Comparison of ENCODE assay signal across 21 cellular contexts in genomic region chr1:116453906-116454305, GRCh38.
DNase-seq lines count a peak whose midpoint lies in the region; ATAC-seq, FAIRE-seq and TF ChIP-seq lines count a peak whose summit lies in the region.
"Had no signal": no experiment of that assay in that cellular context is flagged by ENCODE, and none has a peak within 500 bp of the region (broad histone marks: within the 10 kb centered on the region; RNA-seq: fewer than 3 reads in every experiment).

No MANE protein-coding gene starts in this region.

- no peaks in the 10 kb centered on the region for H3K36me3 ChIP-seq in HUES48 (ENCODE audit: control insufficient read depth, insufficient read depth, low read length)
- H3K36me3 ChIP-seq in K562 (ENCODE audit: control insufficient read depth, insufficient read depth, low read length): no peaks in the 10 kb centered on the region
- H3K36me3 ChIP-seq in mesodermal cell (ENCODE audit: control insufficient read depth, insufficient read depth, low read length): no peaks in the 10 kb centered on the region

- ATAC-seq in K562: peak; percentile 49
- ATAC-seq in GM18870 (IDR thresholded peaks at IDR 0.05; ENCODE audit: unreplicated experiment): no peak
- ATAC-seq: activated CD8-positive, alpha-beta T cell treated with anti-CD3 and anti-CD28 coated beads, Interleukin-2, amount 10 ng/mL, durations not matched to agents 7 days and 5 days; body of pancreas; Panc1 had no signal

- H3K4me2 ChIP-seq in K562 (ENCODE audit: insufficient read depth, low read length): no peak overlapping the region

- no TSS peak for BruUV-seq in K562 (replicated peaks; lab: Mats Ljungman, UMichigan)

- TF ChIP-seq RAD21 in K562 (CRISPR knock-in tag; conservative IDR thresholded peaks at IDR 0.05 in 1 of 2, IDR thresholded peaks at IDR 0.05 in 1 of 2): no peak

- no peak for TF ChIP-seq EP300 in K562 (IDR thresholded peaks at IDR 0.05; ENCODE audit: low read length)

- no peaks in the 10 kb centered on the region for H4K20me1 ChIP-seq in K562 (replicated peaks; ENCODE audit: control insufficient read depth, insufficient read depth, low read length)

- DNase-seq in K562 (ENCODE audit: extremely low read depth in 1 of 4, low spot score in 3 of 4) (no peak), skeletal muscle cell (ENCODE audit: low read depth) (peak; percentile 6), DMS 273 treated with DMSO at 0.1 percent for 48 hours (lab: John Stamatoyannopoulos, UW) (no peak), lower leg skin (ENCODE audit: low spot score in 2 of 2) (no peak), head of caudate nucleus (no peak)
- DNase-seq: activated CD8-positive, alpha-beta T cell treated with anti-CD3 and anti-CD28 coated beads, Interleukin-2, amount 10 ng/mL, durations not matched to agents 7 days and 5 days; activated effector memory CD4-positive, alpha-beta T cell treated with anti-CD3 and anti-CD28 coated beads, Interleukin-2, amount 50 U/mL, for 16 hours; activated naive CD8-positive, alpha-beta T cell treated with anti-CD3 and anti-CD28 coated beads, Interleukin-2, amount 10 ng/mL, durations not matched to agents 7 days and 5 days; body of pancreas; C1 segment of cervical spinal cord; MM.1S; mucosa of descending colon; NCI-H2107; NCI-H510A treated with DMSO at 0.1 percent for 48 hours; small intestine; stimulated activated CD4-positive, alpha-beta T cell treated with anti-CD3 and anti-CD28 coated beads, Interleukin-2, amount 100 ng/mL, for 24 hours had no signal

- intact Hi-C loops in K562 (cut with micrococcal nuclease): no loop called here
- intact Hi-C loops in lower leg skin (cut with DNase I; ENCODE audit: low total_unique reads): no loop called here
- intact Hi-C loops in head of caudate nucleus (cut with DNase I): no loop called here

- POLR2A ChIA-PET in K562 (lab: Yijun Ruan, JAX): interaction anchor here (0.5 to 1.4 kb wide), 6 partner anchors 10 to 734 kb away, joined by 3 to 6 read pairs (median 4); no protein-coding TSS in a partner anchor

- in situ Hi-C loops in K562 (cut with MboI): no loop called here

- H3K9me3 ChIP-seq in HUES48 (ENCODE audit: control insufficient read depth, insufficient read depth, low read length) (no peaks in the 10 kb centered on the region), K562 (replicated peaks; ENCODE audit: control insufficient read depth, insufficient read depth, low read depth, low read length) (no peaks in the 10 kb centered on the region), mesodermal cell (ENCODE audit: control insufficient read depth, low read length) (no peaks in the 10 kb centered on the region)
- H3K9me3 ChIP-seq: body of pancreas, mucosa of descending colon had no signal

- CTCF ChIA-PET in K562 (lab: Yijun Ruan, JAX; ENCODE audit: low intra/inter-chr PET ratio): no interaction called here

- no peaks in the 10 kb centered on the region for H3K79me2 ChIP-seq in K562 (ENCODE audit: control insufficient read depth, insufficient read depth, low read length)

- 27% methylated on average over 4 of the region's 4 CpGs for WGBS in K562 (ENCODE audit: insufficient coverage, low coverage, missing lambda C conversion rate)
- 40 to 46% methylated on average over 2 of the region's 4 CpGs for WGBS in mesodermal cell (ENCODE audit: insufficient coverage in 2 of 2), 2 experiments
- 83% methylated on average over 4 of the region's 4 CpGs for WGBS in lower leg skin, 2 donors

- TF ChIP-seq CTCF in K562 (IDR thresholded peaks at IDR 0.05 in 2 of 3, conservative IDR thresholded peaks at IDR 0.05 in 1 of 3; ENCODE audit: insufficient read depth in 2 of 3, low read depth in 1 of 3, low read length in 3 of 3) (no peak), lower leg skin (IDR thresholded peaks at IDR 0.05) (no peak)

- H3K4me3 ChIP-seq in HUES48 (ENCODE audit: low read depth, low read length) (no peak overlapping the region), K562 (no peak overlapping the region), mesodermal cell (ENCODE audit: extremely low read depth, insufficient read depth, low read length, poor library complexity, severe bottlenecking) (no peak overlapping the region), skeletal muscle cell (ENCODE audit: low read depth, low read length) (no peak overlapping the region), lower leg skin (ENCODE audit: low read depth, poor library complexity, severe bottlenecking) (no peak overlapping the region)
- H3K4me3 ChIP-seq: body of pancreas, mucosa of descending colon had no signal

- H3K9ac ChIP-seq in HUES48 (ENCODE audit: low read depth, low read length) (no peak overlapping the region), K562 (ENCODE audit: insufficient read depth in 1 of 2, low read depth in 2 of 2, low read length in 2 of 2) (0 out of 4 replicates have a peak overlapping the region, but pooled peaks of 1 of the 2 experiments have one; percentile 29)

- TF ChIP-seq POLR2A in K562 (conservative IDR thresholded peaks at IDR 0.05): no peak
- TF ChIP-seq POLR2A in lower leg skin (IDR thresholded peaks at IDR 0.05): no peak

- H3K4me1 ChIP-seq in HUES48 (ENCODE audit: control insufficient read depth, insufficient read depth, low read length) (peaks cover 11% of the 10 kb centered on the region), K562 (replicated peaks in 1 of 2; ENCODE audit: control insufficient read depth in 2 of 2, insufficient read depth in 2 of 2, low read length in 2 of 2) (no peaks in the 10 kb centered on the region), mesodermal cell (ENCODE audit: control insufficient read depth, insufficient read depth, low read length, poor library complexity, severe bottlenecking) (peaks cover 23% of the 10 kb centered on the region)
- H3K4me1 ChIP-seq: body of pancreas had no signal

- H2AFZ ChIP-seq in K562 (ENCODE audit: low read depth, low read length): no peak overlapping the region

- H3K9me1 ChIP-seq in K562 (ENCODE audit: control insufficient read depth, insufficient read depth, low read length): no peaks in the 10 kb centered on the region

- H3K27ac ChIP-seq in HUES48 (ENCODE audit: low read depth, low read length) (peak overlapping the region; percentile 2), K562 (ENCODE audit: extremely low read depth, low read depth, low read length) (no peak overlapping the region), mesodermal cell (ENCODE audit: low read depth, low read length, severe bottlenecking) (peak overlapping the region; percentile 57)
- H3K27ac ChIP-seq: body of pancreas, epithelial cell of prostate had no signal

- H3K27me3 ChIP-seq in HUES48 (ENCODE audit: control insufficient read depth, insufficient read depth, low read length): no peaks in the 10 kb centered on the region
- H3K27me3 ChIP-seq in K562 (ENCODE audit: control insufficient read depth in 2 of 2, insufficient read depth in 2 of 2, low read length in 2 of 2): no peaks in the 10 kb centered on the region; a peak in 1 of 5 replicates
- H3K27me3 ChIP-seq: body of pancreas had no signal

- no peak for FAIRE-seq in K562 (lab: Jason Lieb, UNC)
- FAIRE-seq: small intestine had no signal

TF ChIP-seq in K562, 482 proteins besides CTCF, POLR2A, EP300 and RAD21:
- TF ChIP-seq, protein P1, sequence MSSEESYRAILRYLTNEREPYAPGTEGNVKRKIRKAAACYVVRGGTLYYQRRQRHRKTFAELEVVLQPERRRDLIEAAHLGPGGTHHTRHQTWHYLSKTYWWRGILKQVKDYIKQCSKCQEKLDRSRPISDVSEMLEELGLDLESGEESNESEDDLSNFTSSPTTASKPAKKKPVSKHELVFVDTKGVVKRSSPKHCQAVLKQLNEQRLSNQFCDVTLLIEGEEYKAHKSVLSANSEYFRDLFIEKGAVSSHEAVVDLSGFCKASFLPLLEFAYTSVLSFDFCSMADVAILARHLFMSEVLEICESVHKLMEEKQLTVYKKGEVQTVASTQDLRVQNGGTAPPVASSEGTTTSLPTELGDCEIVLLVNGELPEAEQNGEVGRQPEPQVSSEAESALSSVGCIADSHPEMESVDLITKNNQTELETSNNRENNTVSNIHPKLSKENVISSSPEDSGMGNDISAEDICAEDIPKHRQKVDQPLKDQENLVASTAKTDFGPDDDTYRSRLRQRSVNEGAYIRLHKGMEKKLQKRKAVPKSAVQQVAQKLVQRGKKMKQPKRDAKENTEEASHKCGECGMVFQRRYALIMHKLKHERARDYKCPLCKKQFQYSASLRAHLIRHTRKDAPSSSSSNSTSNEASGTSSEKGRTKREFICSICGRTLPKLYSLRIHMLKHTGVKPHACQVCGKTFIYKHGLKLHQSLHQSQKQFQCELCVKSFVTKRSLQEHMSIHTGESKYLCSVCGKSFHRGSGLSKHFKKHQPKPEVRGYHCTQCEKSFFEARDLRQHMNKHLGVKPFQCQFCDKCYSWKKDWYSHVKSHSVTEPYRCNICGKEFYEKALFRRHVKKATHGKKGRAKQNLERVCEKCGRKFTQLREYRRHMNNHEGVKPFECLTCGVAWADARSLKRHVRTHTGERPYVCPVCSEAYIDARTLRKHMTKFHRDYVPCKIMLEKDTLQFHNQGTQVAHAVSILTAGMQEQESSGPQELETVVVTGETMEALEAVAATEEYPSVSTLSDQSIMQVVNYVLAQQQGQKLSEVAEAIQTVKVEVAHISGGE (CRISPR knock-in tag; IDR thresholded peaks at IDR 0.05): peak in 1 of 3 experiments; percentile 40; a peak in 1 of 6 replicates
- no peak for TF ChIP-seq FOXJ3 (CRISPR knock-in tag; IDR thresholded peaks at IDR 0.05)
- no peak for TF ChIP-seq ZFP30 (CRISPR knock-in tag; IDR thresholded peaks at IDR 0.05; ENCODE audit: borderline replicate concordance)
